8 cellular contexts compared by ENCODE assay signal in the genomic region with DNA sequence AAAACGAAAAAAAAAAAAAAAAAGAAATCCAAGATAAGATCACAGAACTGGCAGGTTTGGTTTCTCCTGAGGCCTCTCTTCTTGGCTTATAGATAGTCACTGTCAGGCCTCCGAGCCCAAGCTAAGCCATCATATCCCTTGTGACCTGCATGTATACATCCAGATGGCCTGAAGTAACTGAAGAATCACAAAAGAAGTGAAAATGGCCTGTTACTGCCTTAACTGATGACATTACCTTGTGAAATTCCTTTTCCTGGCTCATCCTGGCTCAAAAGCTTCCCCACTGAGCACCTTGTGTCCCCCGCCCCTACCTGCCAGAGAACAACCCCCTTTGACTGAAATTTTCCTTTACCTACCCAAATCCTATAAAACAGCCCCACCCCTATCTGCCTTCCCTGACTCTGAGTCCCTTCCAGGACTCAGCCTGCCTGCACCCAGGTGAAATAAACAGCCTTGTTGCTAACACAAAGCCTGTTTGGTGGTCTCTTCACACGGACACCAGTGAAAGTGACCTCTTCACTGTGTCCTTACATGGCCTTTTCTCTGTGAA. TPM values are rescaled to one million over a fixed set of nuclear protein-coding genes. Genes with fewer than 3 reads are reported as not detected.
DNase-seq lines count a peak whose midpoint lies in the region; ATAC-seq and TF ChIP-seq lines count a peak whose summit lies in the region.
"Not testable (repeated sequence)": the region's sequence is repeated elsewhere in the genome, so short reads cannot be mapped to it uniquely, and the experiment has no call there.

No MANE protein-coding gene starts in this region.

- not testable (repeated sequence) for H3K9me3 Mint-ChIP-seq in activated naive CD8-positive, alpha-beta T cell treated with anti-CD3 and anti-CD28 coated beads, Interleukin-2, amount 50 U/mL, for 24 hours

- not testable (repeated sequence) for H4K8ac ChIP-seq in mesendoderm (ENCODE audit: low read depth, low read length)

- WGBS in esophagus squamous epithelium, 2 donors = 22 to 24% methylated on average over 4 of the region's 4 CpGs
- WGBS in mesendoderm (ENCODE audit: extremely low coverage, insufficient coverage, low lambda C conversion rate) = no CpG with 5 or more reads among the region's 4 CpGs

- H3K9me3 ChIP-seq in BE2C; SJCRH30 (replicated peaks); esophagus squamous epithelium: not testable (repeated sequence)

- not testable (repeated sequence) for H3K36me3 ChIP-seq in BE2C; SJCRH30; esophagus squamous epithelium; mesendoderm (ENCODE audit: control insufficient read depth, insufficient read depth, low read length)

- H4K5ac ChIP-seq in mesendoderm (ENCODE audit: low read length) = peak overlapping the region; percentile 68

- not testable (repeated sequence) for H2AK5ac ChIP-seq in mesendoderm (ENCODE audit: low read length)

- not testable (repeated sequence) for H3K4me1 ChIP-seq in BE2C; SJCRH30; mesendoderm (ENCODE audit: control insufficient read depth, low read depth, low read length)
- peaks cover 3 to 46% (median 26%) of the 10 kb centered on the region in 3 donors for H3K4me1 ChIP-seq in esophagus squamous epithelium

- peak overlapping the region; percentile 92 for H3K4me3 ChIP-seq in BE2C (ENCODE audit: low read depth, low read length)
- peak overlapping the region; percentile 81 for H3K4me3 ChIP-seq in SJCRH30
- H3K4me3 ChIP-seq in esophagus squamous epithelium = peak overlapping the region; percentile 77 to 99 (median 88)
- not testable (repeated sequence) for H3K4me3 ChIP-seq in mesendoderm (ENCODE audit: low read length)
- peak overlapping the region; percentile 69 to 95 (median 85) for H3K4me3 ChIP-seq in skin epidermis

- peaks cover 36% of the 10 kb centered on the region for H3K79me2 ChIP-seq in mesendoderm (ENCODE audit: control insufficient read depth, insufficient read depth, low read length)

- not testable (repeated sequence) for H2BK5ac ChIP-seq in mesendoderm (ENCODE audit: low read length)

- intact Hi-C loops in esophagus squamous epithelium (cut with DNase I) = not testable (repeated sequence)

- peak overlapping the region; percentile 96 for H3K4me3 Mint-ChIP-seq in activated naive CD8-positive, alpha-beta T cell treated with anti-CD3 and anti-CD28 coated beads, Interleukin-2, amount 50 U/mL, for 24 hours

- DNase-seq in BE2C; SJCRH30; activated naive CD8-positive, alpha-beta T cell treated with anti-CD3 and anti-CD28 coated beads, Interleukin-2, amount 50 U/mL, for 24 hours; esophagus squamous epithelium (lab: John Stamatoyannopoulos, UW): not testable (repeated sequence)
- peak; percentile 78 for DNase-seq in mesendoderm

- TF ChIP-seq CTCF in BE2C (IDR thresholded peaks at IDR 0.05; ENCODE audit: low read depth, low read length); esophagus squamous epithelium (IDR thresholded peaks at IDR 0.05): not testable (repeated sequence)

- not testable (repeated sequence) for H3K4me2 ChIP-seq in mesendoderm (ENCODE audit: low read length)

- H3K27ac Mint-ChIP-seq in activated naive CD8-positive, alpha-beta T cell treated with anti-CD3 and anti-CD28 coated beads, Interleukin-2, amount 50 U/mL, for 24 hours = peak overlapping the region; percentile 98

- H3K9ac ChIP-seq in mesendoderm (ENCODE audit: low read length) = peak overlapping the region; percentile 81

- not testable (repeated sequence) for H3K4ac ChIP-seq in mesendoderm (ENCODE audit: low read depth, low read length)

- peak; percentile 21 for ATAC-seq in GM19452 (IDR thresholded peaks at IDR 0.05; ENCODE audit: unreplicated experiment)
- ATAC-seq in HG03066 (IDR thresholded peaks at IDR 0.05; ENCODE audit: low read depth, unreplicated experiment) = peak; percentile 2
- ATAC-seq in activated naive CD8-positive, alpha-beta T cell treated with anti-CD3 and anti-CD28 coated beads, Interleukin-2, amount 50 U/mL, for 24 hours = peak; percentile 14

- not testable (repeated sequence) for H3K23ac ChIP-seq in mesendoderm (ENCODE audit: low read length)

- H3K56ac ChIP-seq in mesendoderm (ENCODE audit: low read length) = peak overlapping the region; percentile 78

- H3K79me1 ChIP-seq in mesendoderm (ENCODE audit: low read length) = not testable (repeated sequence)

- not testable (repeated sequence) for H2BK120ac ChIP-seq in mesendoderm (ENCODE audit: low read depth, low read length)

- H3K4me1 Mint-ChIP-seq in activated naive CD8-positive, alpha-beta T cell treated with anti-CD3 and anti-CD28 coated beads, Interleukin-2, amount 50 U/mL, for 24 hours = peaks cover 41% of the 10 kb centered on the region

- H2BK15ac ChIP-seq in mesendoderm (replicated peaks; ENCODE audit: low read depth) = not testable (repeated sequence)

- H3K27me3 Mint-ChIP-seq in activated naive CD8-positive, alpha-beta T cell treated with anti-CD3 and anti-CD28 coated beads, Interleukin-2, amount 50 U/mL, for 24 hours = not testable (repeated sequence)

- H3K18ac ChIP-seq in mesendoderm (ENCODE audit: low read length) = not testable (repeated sequence)

- TF ChIP-seq POLR2A in esophagus squamous epithelium (IDR thresholded peaks at IDR 0.05) = not testable (repeated sequence)

- H3K36me3 Mint-ChIP-seq in activated naive CD8-positive, alpha-beta T cell treated with anti-CD3 and anti-CD28 coated beads, Interleukin-2, amount 50 U/mL, for 24 hours (ENCODE audit: low read depth) = not testable (repeated sequence)

- not testable (repeated sequence) for H3K27me3 ChIP-seq in BE2C; SJCRH30; esophagus squamous epithelium; mesendoderm (ENCODE audit: insufficient read depth, low read length, poor library complexity)

- H3K27ac ChIP-seq in SJCRH30 (peak overlapping the region; percentile 49), esophagus squamous epithelium (peak overlapping the region; percentile 98 to 100 (median 98)), mesendoderm (ENCODE audit: low read depth, low read length) (peak overlapping the region; percentile 84), skin epidermis (peak overlapping the region in 20 of 21 experiments; percentile 77 to 99 (median 94))

RNA-seq across cellular contexts. Expression of a gene that starts 36.0 kb away (rescaled TPM):
- polyA plus RNA-seq in BE2C (2012; ENCODE audit: insufficient read depth, insufficient read length, low read depth) = 16.5 TPM
- 12.1 and 12.5 TPM in 2 replicates for total RNA-seq in SJCRH30 (2014; rRNA removed; shearing (Covaris generic))
- total RNA-seq in esophagus squamous epithelium = 1 to 10 TPM in 3 of 4 donors, under 1 TPM in 1; 0.99 to 6.1 (median 3.5) TPM
- 3.4 TPM for polyA plus RNA-seq in mesendoderm (2013, experiment 1 of 2)
- polyA plus RNA-seq in mesendoderm (2013, experiment 2 of 2) = 3.2 TPM
